In genomic region chr12:69779928-69780327, GRCh38 we compare ENCODE assay signal across 9 cellular contexts. TPM values are rescaled to one million over a fixed set of nuclear protein-coding genes. Genes with fewer than 3 reads are reported as not detected.
A peak's percentile ranks its signal among the peaks of the same experiment; 100 is the strongest.
DNase-seq lines count a peak whose midpoint lies in the region; ATAC-seq and TF ChIP-seq lines count a peak whose summit lies in the region.
"Had no signal": no experiment of that assay in that cellular context is flagged by ENCODE, and none has a peak within 500 bp of the region (broad histone marks: within the 10 kb centered on the region; RNA-seq: fewer than 3 reads in every experiment).

No MANE protein-coding gene starts in this region.

- H3K36me3 Mint-ChIP-seq in HFFc6 (ENCODE audit: low read depth) = no peaks in the 10 kb centered on the region

- H3K27ac ChIP-seq in hepatocyte (no peak overlapping the region), gastroesophageal sphincter (no peak overlapping the region)

- no peak for DNase-seq in AG09319 (ENCODE audit: extremely low read depth, low read depth)
- peak; percentile 27 for DNase-seq in HFFc6
- DNase-seq in SK-N-DZ (ENCODE audit: low spot score) = peak; percentile 11
- no peak for DNase-seq in hepatocyte (ENCODE audit: low spot score)
- no peak for DNase-seq in NCI-H2029 treated with DMSO at 0.1 percent for 48 hours (lab: John Stamatoyannopoulos, UW)
- no peak for DNase-seq in mucosa of gallbladder (ENCODE audit: low spot score)
- DNase-seq: activated CD4-positive, CD25-positive, alpha-beta regulatory T cell treated with anti-CD3 and anti-CD28 coated beads, Interleukin-2, amount 50 U/mL, for 72 hours had no signal

- H3K9me3 ChIP-seq in hepatocyte (ENCODE audit: low read depth) (no peaks in the 10 kb centered on the region), gastroesophageal sphincter (peaks cover 0 to 9% (median 0%) of the 10 kb centered on the region in 3 donors)

- peaks cover 5% of the 10 kb centered on the region for H3K9me3 Mint-ChIP-seq in HFFc6

- H3K27me3 Mint-ChIP-seq in HFFc6 (ENCODE audit: insufficient read depth) = no peaks in the 10 kb centered on the region

- no peak overlapping the region for H3K4me2 ChIP-seq in hepatocyte

- H2AFZ ChIP-seq in hepatocyte = no peak overlapping the region

- no peak overlapping the region for H3K27ac Mint-ChIP-seq in HFFc6

- peaks cover 3% of the 10 kb centered on the region for H3K79me2 ChIP-seq in hepatocyte

- H3K4me1 ChIP-seq in hepatocyte (ENCODE audit: insufficient read depth) (no peaks in the 10 kb centered on the region), gastroesophageal sphincter (no peaks in the 10 kb centered on the region)

- H3K4me3 Mint-ChIP-seq in HFFc6 = no peak overlapping the region

- H3K36me3 ChIP-seq in hepatocyte (replicated peaks; ENCODE audit: insufficient read depth, low read depth) (no peaks in the 10 kb centered on the region), gastroesophageal sphincter (peaks cover 0 to under 1% of the 10 kb centered on the region in 2 donors)

- H3K4me3 ChIP-seq in hepatocyte (no peak overlapping the region), gastroesophageal sphincter (no peak overlapping the region)

- WGBS in hepatocyte (ENCODE audit: low lambda C conversion rate, missing lambda C conversion rate) = 68% methylated on average over 7 of the region's 7 CpGs
- WGBS in gastroesophageal sphincter (ENCODE audit: low coverage in 1 of 2), 2 donors = 36 to 75% methylated on average over 1 to 4 of the region's 7 CpGs

- no peak for ATAC-seq in gastroesophageal sphincter
- no peak for ATAC-seq in GM21381 (IDR thresholded peaks at IDR 0.05; ENCODE audit: unreplicated experiment)

- no peak for TF ChIP-seq POLR2A in gastroesophageal sphincter (IDR thresholded peaks at IDR 0.05)

- TF ChIP-seq CTCF in AG09319 (IDR thresholded peaks at IDR 0.05; ENCODE audit: low read depth, low read length) = peak; percentile 39
- peak; percentile 73 for TF ChIP-seq CTCF in HFFc6 (IDR thresholded peaks at IDR 0.05)
- peak; percentile 21 for TF ChIP-seq CTCF in hepatocyte (IDR thresholded peaks at IDR 0.05; ENCODE audit: poor library complexity)
- TF ChIP-seq CTCF in gastroesophageal sphincter (IDR thresholded peaks at IDR 0.05) = no peak

- no peaks in the 10 kb centered on the region for H3K27me3 ChIP-seq in hepatocyte
- no peaks in the 10 kb centered on the region for H3K27me3 ChIP-seq in gastroesophageal sphincter

- no peaks in the 10 kb centered on the region for H3K9me2 ChIP-seq in hepatocyte (replicated peaks; ENCODE audit: insufficient read depth)

- no peaks in the 10 kb centered on the region for H3K4me1 Mint-ChIP-seq in HFFc6 (ENCODE audit: low read depth)

- no peak for TF ChIP-seq EP300 in gastroesophageal sphincter (IDR thresholded peaks at IDR 0.05)

- no peaks in the 10 kb centered on the region for H4K20me1 ChIP-seq in hepatocyte (ENCODE audit: insufficient read depth, poor library complexity, severe bottlenecking)

RNA-seq across cellular contexts. Expression of gene RAB3IP, which starts 41.3 kb away (rescaled TPM):
- 1 to 10 TPM; 1.3 to 2.3 (median 1.4) TPM for total RNA-seq in HFFc6 (2021; fragmentation: NEBNext Ultra II Directional; extraction: Animal tissue kit (Norgen Biotek cat#: 25700))
- 33.6 and 37.2 TPM in 2 replicates for polyA plus RNA-seq in SK-N-DZ (2014; cell fraction: cytosol; rRNA removed)
- polyA plus RNA-seq in SK-N-DZ (2014; cell fraction: nucleus; rRNA removed) = 25.3 and 37.3 TPM in 2 replicates
- total RNA-seq in hepatocyte (41.1 and 41.3 TPM in 2 replicates), mucosa of gallbladder (42.4 TPM), gastroesophageal sphincter (10 to 100 TPM in 3 of 4 donors, 1 to 10 TPM in 1; 5.7 to 38.2 (median 12.7) TPM)
- polyA plus RNA-seq in hepatocyte = 24.3 and 34.2 TPM in 2 replicates

RNA-seq across cellular contexts. Expression of gene MYRFL, which starts 45.1 kb away (rescaled TPM):
- total RNA-seq in HFFc6 (2021; fragmentation: NEBNext Ultra II Directional; extraction: Animal tissue kit (Norgen Biotek cat#: 25700)) = not detected
- not detected in 2 replicates for polyA plus RNA-seq in SK-N-DZ (2014; cell fraction: cytosol; rRNA removed)
- not detected in 2 replicates for polyA plus RNA-seq in SK-N-DZ (2014; cell fraction: nucleus; rRNA removed)
- 2.3 and 4.2 TPM in 2 replicates for total RNA-seq in hepatocyte
- 2.3 and 2.7 TPM in 2 replicates for polyA plus RNA-seq in hepatocyte
- total RNA-seq in mucosa of gallbladder = 0.95 TPM
- not detected for total RNA-seq in gastroesophageal sphincter

Comparison
In these comparisons a context has a peak if more than half of its experiments do, and no peak if none do; other contexts are left out.
1. DNase-seq: peak in HFFc6 (single experiment) and SK-N-DZ (single experiment); none in AG09319 (single experiment), hepatocyte (single experiment), NCI-H2029 treated with DMSO at 0.1 percent for 48 hours (single experiment) and mucosa of gallbladder (single experiment).
2. CTCF ChIP-seq: peak in AG09319 (single experiment), HFFc6 (single experiment) and hepatocyte (single experiment); none in gastroesophageal sphincter (0 of 4).